ENCODE assay signal across 1 cellular context in the genomic region with DNA sequence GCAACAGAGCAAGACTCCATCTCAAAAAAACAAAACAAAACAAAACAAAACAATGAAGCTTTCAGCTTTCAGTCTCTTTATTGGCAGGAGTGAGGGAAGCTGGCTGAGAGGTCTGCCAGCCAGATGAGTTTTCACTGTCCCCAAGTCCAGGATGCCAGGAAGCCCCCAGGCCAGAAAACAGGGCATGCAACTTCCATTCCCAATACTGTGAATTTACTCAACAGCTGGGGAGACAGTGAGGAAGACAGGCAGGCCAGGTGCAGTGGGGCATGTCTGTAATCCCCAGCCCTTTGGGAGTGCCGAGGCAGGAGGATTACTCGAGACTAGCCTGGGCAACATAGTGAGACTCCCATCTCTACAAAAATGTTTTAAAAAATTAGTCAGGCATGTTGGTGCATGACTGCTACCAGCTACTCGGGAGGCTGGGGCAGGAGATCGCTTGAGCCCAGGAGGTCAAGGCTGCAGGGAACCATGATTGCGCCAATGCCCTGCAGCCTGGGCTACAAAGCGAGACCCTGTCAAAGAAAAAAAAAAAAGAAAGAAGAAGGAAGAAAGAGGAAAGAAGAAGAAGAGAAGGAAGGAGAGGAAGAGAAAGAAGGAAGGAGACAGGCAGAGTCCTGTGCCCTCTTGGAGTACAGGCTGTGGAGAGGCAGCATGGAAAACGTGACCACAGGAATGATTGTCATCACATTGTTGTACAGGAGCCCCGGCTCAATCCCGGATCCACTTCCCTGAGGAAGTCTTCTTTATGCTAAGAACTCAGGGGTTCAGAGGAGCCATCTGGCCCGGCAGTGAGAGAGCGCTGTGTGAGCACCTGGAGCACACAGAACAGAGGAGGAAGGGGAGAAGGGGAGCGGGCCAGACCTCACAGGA.
TF ChIP-seq lines count a peak whose summit lies in the region.

No MANE protein-coding gene starts in this region.

TF ChIP-seq in HepG2, 621 proteins besides CTCF, POLR2A, EP300 and RAD21 (continued from another document):
- TF ChIP-seq, protein P1, sequence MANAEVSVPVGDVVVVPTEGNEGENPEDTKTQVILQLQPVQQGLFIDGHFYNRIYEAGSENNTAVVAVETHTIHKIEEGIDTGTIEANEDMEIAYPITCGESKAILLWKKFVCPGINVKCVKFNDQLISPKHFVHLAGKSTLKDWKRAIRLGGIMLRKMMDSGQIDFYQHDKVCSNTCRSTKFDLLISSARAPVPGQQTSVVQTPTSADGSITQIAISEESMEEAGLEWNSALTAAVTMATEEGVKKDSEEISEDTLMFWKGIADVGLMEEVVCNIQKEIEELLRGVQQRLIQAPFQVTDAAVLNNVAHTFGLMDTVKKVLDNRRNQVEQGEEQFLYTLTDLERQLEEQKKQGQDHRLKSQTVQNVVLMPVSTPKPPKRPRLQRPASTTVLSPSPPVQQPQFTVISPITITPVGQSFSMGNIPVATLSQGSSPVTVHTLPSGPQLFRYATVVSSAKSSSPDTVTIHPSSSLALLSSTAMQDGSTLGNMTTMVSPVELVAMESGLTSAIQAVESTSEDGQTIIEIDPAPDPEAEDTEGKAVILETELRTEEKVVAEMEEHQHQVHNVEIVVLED (CRISPR knock-in tag; IDR thresholded peaks at IDR 0.05; ENCODE audit: borderline replicate concordance): no peak
- no peak for TF ChIP-seq FLYWCH1 (CRISPR knock-in tag; IDR thresholded peaks at IDR 0.05)
- TF ChIP-seq PAX8 (CRISPR knock-in tag; IDR thresholded peaks at IDR 0.05; ENCODE audit: borderline replicate concordance): no peak
- TF ChIP-seq, protein P2, sequence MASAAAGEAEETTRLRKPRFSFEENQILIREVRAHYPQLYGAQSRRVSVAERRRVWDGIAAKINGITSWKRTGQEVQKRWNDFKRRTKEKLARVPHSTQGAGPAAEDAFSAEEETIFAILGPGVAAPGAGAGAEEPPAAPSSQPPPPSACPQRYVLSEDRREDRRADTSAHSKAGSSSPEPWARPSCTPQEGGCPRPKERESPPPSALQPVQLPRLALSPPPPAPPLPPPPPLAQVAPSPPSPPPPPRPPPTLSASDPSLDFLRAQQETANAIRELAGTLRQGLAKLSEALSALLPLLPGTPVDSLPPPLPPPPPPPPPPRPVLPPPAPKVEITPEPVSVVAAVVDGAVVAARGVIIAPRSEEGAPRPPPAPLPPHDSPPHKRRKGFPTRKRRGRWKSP (CRISPR knock-in tag; IDR thresholded peaks at IDR 0.05): no peak
- no peak for TF ChIP-seq JDP2 (CRISPR knock-in tag; IDR thresholded peaks at IDR 0.05; ENCODE audit: borderline replicate concordance)
- TF ChIP-seq SATB2 (CRISPR knock-in tag; IDR thresholded peaks at IDR 0.05): no peak
- TF ChIP-seq ZNF816 (CRISPR knock-in tag; IDR thresholded peaks at IDR 0.05; ENCODE audit: borderline replicate concordance): no peak
- TF ChIP-seq ZNF772 (CRISPR knock-in tag; IDR thresholded peaks at IDR 0.05): no peak
- no peak for TF ChIP-seq ZNF557 (CRISPR knock-in tag; IDR thresholded peaks at IDR 0.05)
- TF ChIP-seq ZKSCAN1 (IDR thresholded peaks at IDR 0.05; ENCODE audit: low read length): no peak
- no peak for TF ChIP-seq SALL1 (CRISPR knock-in tag; IDR thresholded peaks at IDR 0.05)
- no peak for TF ChIP-seq NFYB (CRISPR knock-in tag; IDR thresholded peaks at IDR 0.05)
- TF ChIP-seq, protein P3, sequence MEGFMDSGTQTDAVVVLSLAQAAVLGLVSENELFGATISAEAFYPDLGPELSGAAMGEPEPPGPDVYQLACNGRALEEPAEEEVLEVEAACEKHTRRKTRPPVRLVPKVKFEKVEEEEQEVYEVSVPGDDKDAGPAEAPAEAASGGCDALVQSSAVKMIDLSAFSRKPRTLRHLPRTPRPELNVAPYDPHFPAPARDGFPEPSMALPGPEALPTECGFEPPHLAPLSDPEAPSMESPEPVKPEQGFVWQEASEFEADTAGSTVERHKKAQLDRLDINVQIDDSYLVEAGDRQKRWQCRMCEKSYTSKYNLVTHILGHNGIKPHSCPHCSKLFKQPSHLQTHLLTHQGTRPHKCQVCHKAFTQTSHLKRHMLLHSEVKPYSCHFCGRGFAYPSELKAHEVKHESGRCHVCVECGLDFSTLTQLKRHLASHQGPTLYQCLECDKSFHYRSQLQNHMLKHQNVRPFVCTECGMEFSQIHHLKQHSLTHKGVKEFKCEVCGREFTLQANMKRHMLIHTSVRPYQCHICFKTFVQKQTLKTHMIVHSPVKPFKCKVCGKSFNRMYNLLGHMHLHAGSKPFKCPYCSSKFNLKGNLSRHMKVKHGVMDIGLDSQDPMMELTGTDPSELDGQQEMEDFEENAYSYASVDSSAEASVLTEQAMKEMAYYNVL (CRISPR knock-in tag; IDR thresholded peaks at IDR 0.05; ENCODE audit: borderline replicate concordance): 0 out of 2 replicates have a peak, but pooled peaks have one; percentile 66
- no peak for TF ChIP-seq HNF4G (IDR thresholded peaks at IDR 0.05; ENCODE audit: borderline replicate concordance, low read depth, low read length)
- TF ChIP-seq HNF4G (CRISPR knock-in tag; IDR thresholded peaks at IDR 0.05; ENCODE audit: borderline replicate concordance, low read depth): no peak
- TF ChIP-seq NR2F1 (CRISPR knock-in tag; IDR thresholded peaks at IDR 0.05): 0 out of 4 replicates have a peak, but pooled peaks of 1 of the 2 experiments have one; percentile 26
- TF ChIP-seq HNF4A (CRISPR knock-in tag; IDR thresholded peaks at IDR 0.05): no peak
- TF ChIP-seq RNF2 (conservative IDR thresholded peaks at IDR 0.05; ENCODE audit: low read depth): no peak
- TF ChIP-seq, protein P4, sequence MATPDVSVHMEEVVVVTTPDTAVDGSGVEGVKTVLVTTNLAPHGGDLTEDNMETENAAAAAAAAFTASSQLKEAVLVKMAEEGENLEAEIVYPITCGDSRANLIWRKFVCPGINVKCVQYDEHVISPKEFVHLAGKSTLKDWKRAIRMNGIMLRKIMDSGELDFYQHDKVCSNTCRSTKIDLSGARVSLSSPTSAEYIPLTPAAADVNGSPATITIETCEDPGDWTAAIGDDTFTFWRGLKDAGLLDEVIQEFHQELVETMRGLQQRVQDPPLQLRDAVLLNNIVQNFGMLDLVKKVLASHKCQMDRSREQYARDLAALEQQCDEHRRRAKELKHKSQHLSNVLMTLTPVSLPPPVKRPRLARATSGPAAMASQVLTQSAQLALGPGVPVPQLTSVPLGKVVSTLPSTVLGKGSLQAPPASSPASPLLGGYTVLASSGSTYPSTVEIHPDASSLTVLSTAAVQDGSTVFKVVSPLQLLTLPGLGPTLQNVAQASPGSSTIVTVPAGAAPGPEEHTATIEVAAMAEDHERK (CRISPR knock-in tag; IDR thresholded peaks at IDR 0.05; ENCODE audit: low read depth): no peak
- TF ChIP-seq SRY (CRISPR knock-in tag; IDR thresholded peaks at IDR 0.05): no peak
- TF ChIP-seq KLF13 (CRISPR knock-in tag; IDR thresholded peaks at IDR 0.05): no peak
- TF ChIP-seq HDAC6 (IDR thresholded peaks at IDR 0.05; ENCODE audit: low read depth, low read length): no peak
- TF ChIP-seq, protein P5, sequence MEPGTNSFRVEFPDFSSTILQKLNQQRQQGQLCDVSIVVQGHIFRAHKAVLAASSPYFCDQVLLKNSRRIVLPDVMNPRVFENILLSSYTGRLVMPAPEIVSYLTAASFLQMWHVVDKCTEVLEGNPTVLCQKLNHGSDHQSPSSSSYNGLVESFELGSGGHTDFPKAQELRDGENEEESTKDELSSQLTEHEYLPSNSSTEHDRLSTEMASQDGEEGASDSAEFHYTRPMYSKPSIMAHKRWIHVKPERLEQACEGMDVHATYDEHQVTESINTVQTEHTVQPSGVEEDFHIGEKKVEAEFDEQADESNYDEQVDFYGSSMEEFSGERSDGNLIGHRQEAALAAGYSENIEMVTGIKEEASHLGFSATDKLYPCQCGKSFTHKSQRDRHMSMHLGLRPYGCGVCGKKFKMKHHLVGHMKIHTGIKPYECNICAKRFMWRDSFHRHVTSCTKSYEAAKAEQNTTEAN (CRISPR knock-in tag; conservative IDR thresholded peaks at IDR 0.05): no peak
- TF ChIP-seq, protein P6, sequence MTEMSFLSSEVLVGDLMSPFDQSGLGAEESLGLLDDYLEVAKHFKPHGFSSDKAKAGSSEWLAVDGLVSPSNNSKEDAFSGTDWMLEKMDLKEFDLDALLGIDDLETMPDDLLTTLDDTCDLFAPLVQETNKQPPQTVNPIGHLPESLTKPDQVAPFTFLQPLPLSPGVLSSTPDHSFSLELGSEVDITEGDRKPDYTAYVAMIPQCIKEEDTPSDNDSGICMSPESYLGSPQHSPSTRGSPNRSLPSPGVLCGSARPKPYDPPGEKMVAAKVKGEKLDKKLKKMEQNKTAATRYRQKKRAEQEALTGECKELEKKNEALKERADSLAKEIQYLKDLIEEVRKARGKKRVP (CRISPR knock-in tag; IDR thresholded peaks at IDR 0.05): no peak
- no peak for TF ChIP-seq SOX6 (IDR thresholded peaks at IDR 0.05)
- peak; percentile 37; the same call in 1 of the 2 replicates for TF ChIP-seq SOX6 (CRISPR knock-in tag; IDR thresholded peaks at IDR 0.05)
- no peak for TF ChIP-seq TMF1 (CRISPR knock-in tag; IDR thresholded peaks at IDR 0.05; ENCODE audit: low read depth)
- TF ChIP-seq, protein P7, sequence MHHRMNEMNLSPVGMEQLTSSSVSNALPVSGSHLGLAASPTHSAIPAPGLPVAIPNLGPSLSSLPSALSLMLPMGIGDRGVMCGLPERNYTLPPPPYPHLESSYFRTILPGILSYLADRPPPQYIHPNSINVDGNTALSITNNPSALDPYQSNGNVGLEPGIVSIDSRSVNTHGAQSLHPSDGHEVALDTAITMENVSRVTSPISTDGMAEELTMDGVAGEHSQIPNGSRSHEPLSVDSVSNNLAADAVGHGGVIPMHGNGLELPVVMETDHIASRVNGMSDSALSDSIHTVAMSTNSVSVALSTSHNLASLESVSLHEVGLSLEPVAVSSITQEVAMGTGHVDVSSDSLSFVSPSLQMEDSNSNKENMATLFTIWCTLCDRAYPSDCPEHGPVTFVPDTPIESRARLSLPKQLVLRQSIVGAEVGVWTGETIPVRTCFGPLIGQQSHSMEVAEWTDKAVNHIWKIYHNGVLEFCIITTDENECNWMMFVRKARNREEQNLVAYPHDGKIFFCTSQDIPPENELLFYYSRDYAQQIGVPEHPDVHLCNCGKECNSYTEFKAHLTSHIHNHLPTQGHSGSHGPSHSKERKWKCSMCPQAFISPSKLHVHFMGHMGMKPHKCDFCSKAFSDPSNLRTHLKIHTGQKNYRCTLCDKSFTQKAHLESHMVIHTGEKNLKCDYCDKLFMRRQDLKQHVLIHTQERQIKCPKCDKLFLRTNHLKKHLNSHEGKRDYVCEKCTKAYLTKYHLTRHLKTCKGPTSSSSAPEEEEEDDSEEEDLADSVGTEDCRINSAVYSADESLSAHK (CRISPR knock-in tag; IDR thresholded peaks at IDR 0.05; ENCODE audit: borderline replicate concordance): no peak
- TF ChIP-seq MTA1 (CRISPR knock-in tag; IDR thresholded peaks at IDR 0.05; ENCODE audit: borderline replicate concordance): no peak
- TF ChIP-seq, protein P8, sequence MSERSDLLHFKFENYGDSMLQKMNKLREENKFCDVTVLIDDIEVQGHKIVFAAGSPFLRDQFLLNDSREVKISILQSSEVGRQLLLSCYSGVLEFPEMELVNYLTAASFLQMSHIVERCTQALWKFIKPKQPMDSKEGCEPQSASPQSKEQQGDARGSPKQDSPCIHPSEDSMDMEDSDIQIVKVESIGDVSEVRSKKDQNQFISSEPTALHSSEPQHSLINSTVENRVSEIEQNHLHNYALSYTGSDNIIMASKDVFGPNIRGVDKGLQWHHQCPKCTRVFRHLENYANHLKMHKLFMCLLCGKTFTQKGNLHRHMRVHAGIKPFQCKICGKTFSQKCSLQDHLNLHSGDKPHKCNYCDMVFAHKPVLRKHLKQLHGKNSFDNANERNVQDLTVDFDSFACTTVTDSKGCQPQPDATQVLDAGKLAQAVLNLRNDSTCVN (CRISPR knock-in tag; IDR thresholded peaks at IDR 0.05; ENCODE audit: borderline replicate concordance): no peak
